In the genomic region with DNA sequence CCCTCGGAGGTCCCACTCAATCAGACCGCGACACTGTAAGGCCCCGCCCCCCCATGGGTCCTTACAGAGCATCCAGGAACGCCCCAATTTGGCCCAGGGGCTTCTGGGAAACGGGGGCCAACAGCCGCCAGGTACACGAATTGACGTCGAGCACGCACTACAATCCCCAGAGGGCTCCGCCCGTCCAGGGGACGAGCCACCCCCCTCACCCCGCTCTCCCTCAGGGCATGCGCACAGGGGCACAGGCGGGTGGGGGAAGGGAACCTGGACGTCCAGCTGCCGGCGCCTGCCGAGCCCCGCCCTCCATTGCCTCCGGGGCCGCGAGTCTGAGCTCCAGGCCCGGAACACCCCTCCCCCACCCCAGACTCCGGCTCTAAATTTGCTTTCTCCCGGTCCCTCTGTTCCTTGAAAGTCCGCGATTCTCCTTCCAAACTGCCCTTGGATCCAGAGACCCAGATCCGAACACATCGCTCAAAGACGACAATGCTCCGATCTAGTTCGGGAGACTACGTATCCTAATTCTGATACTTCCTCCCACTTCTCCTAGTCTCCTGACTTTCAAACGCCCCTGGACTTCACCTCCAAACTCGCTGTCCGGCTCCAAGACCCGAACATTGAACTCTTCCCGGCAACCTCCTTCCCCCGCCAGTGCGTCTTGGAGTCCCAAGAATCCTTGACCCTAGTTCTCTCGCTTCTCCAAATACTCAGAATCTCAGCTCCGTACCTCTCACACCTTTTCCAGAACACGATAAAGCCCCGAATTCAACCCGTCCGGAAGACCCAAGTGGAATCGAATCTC, we compare ENCODE assay signal across 8 cellular contexts. TPM values are rescaled to one million over a fixed set of nuclear protein-coding genes. Genes with fewer than 3 reads are reported as not detected.
DNase-seq lines count a peak whose midpoint lies in the region; ATAC-seq and TF ChIP-seq lines count a peak whose summit lies in the region.

No MANE protein-coding gene starts in this region.

- peak; percentile 70 for TF ChIP-seq POLR2A in transverse colon (IDR thresholded peaks at IDR 0.05)

- H2AFZ ChIP-seq in trophoblast cell (ENCODE audit: insufficient read depth, low read length, poor library complexity): peak overlapping the region; percentile 44

- H3K4ac ChIP-seq in trophoblast cell (ENCODE audit: low read depth, low read length): peak overlapping the region; percentile 97

- peak overlapping the region; percentile 89 for H2BK5ac ChIP-seq in trophoblast cell (ENCODE audit: low read depth, low read length, poor library complexity)

- peak; percentile 98 for DNase-seq in GM12864 (ENCODE audit: low read depth)
- DNase-seq in NCI-H1417 treated with DMSO at 0.1 percent for 48 hours (lab: John Stamatoyannopoulos, UW): peak; percentile 84
- DNase-seq in SW 1271 (lab: John Stamatoyannopoulos, UW): peak; percentile 95 to 96
- peak; percentile 100 for DNase-seq in adipocyte (ENCODE audit: low read depth)
- DNase-seq in cardiac septum (ENCODE audit: low spot score): peak; percentile 99
- peak; percentile 99 for DNase-seq in trophoblast cell
- peak; percentile 100 for DNase-seq in transverse colon

- H3K79me2 ChIP-seq in trophoblast cell (ENCODE audit: control insufficient read depth, insufficient read depth, low read length, poor library complexity): peaks cover 16% of the 10 kb centered on the region

- H3K4me1 ChIP-seq in adipocyte (ENCODE audit: control insufficient read depth, insufficient read depth, low read length) (peaks cover 37% of the 10 kb centered on the region), trophoblast cell (ENCODE audit: control insufficient read depth in 1 of 2, insufficient read depth in 2 of 2, low read length in 2 of 2) (peaks cover 12 to 17% of the 10 kb centered on the region in 2 experiments), transverse colon (peaks cover 9 to 41% (median 24%) of the 10 kb centered on the region in 4 donors)

- H4K12ac ChIP-seq in trophoblast cell (ENCODE audit: low read depth, low read length): peak overlapping the region; percentile 73

- intact Hi-C loops in cardiac septum (cut with DNase I) (loop anchor here (1.0 to 10.0 kb wide), 5 partner anchors 18 to 271 kb away; a partner anchor contains a TSS), transverse colon (cut with DNase I; ENCODE audit: low total_unique reads) (loop anchor here (1.0 kb wide), 1 partner anchor 18 kb away; a partner anchor contains a TSS)

- peak; percentile 70 for TF ChIP-seq EP300 in transverse colon (IDR thresholded peaks at IDR 0.05; ENCODE audit: low read depth)

- H3K4me3 ChIP-seq in GM12864 (ENCODE audit: low read depth, low read length): peak overlapping the region; percentile 98
- peak overlapping the region; percentile 100 for H3K4me3 ChIP-seq in adipocyte (ENCODE audit: low read length)
- H3K4me3 ChIP-seq in trophoblast cell (ENCODE audit: low read depth, low read length): peak overlapping the region; percentile 78
- peak overlapping the region; percentile 64 to 98 (median 70) for H3K4me3 ChIP-seq in transverse colon

- H2BK120ac ChIP-seq in trophoblast cell (ENCODE audit: insufficient read depth, low read length, poor library complexity): peak overlapping the region; percentile 83

- no CpG with 5 or more reads among the region's 50 CpGs for WGBS in trophoblast cell (ENCODE audit: extremely low coverage, insufficient coverage, insufficient read length)
- 0 to 1% methylated on average over 15 to 39 of the region's 50 CpGs for WGBS in transverse colon (ENCODE audit: low coverage in 1 of 2), 2 donors

- peaks cover 17% of the 10 kb centered on the region for H3K79me1 ChIP-seq in trophoblast cell (ENCODE audit: low read length)

- H4K91ac ChIP-seq in trophoblast cell (ENCODE audit: low read depth, low read length): peak overlapping the region; percentile 99

- H4K8ac ChIP-seq in trophoblast cell (ENCODE audit: low read depth, low read length): peak overlapping the region; percentile 81

- TF ChIP-seq CTCF in GM12864 (IDR thresholded peaks at IDR 0.05; ENCODE audit: low read depth, low read length, missing control alignments) (no peak), transverse colon (IDR thresholded peaks at IDR 0.05) (no peak)

- H3K27me3 ChIP-seq in adipocyte (replicated peaks; ENCODE audit: control insufficient read depth, insufficient read depth, low read length) (no peaks in the 10 kb centered on the region), trophoblast cell (ENCODE audit: insufficient read depth, low read length) (no peaks in the 10 kb centered on the region), transverse colon (no peaks in the 10 kb centered on the region)

- H3K4me2 ChIP-seq in trophoblast cell (ENCODE audit: low read length): peak overlapping the region; percentile 93

- H3K36me3 ChIP-seq in adipocyte (ENCODE audit: control insufficient read depth, insufficient read depth, low read length, severe bottlenecking) (peaks cover 24% of the 10 kb centered on the region), trophoblast cell (ENCODE audit: control insufficient read depth in 1 of 2, insufficient read depth in 2 of 2, low read length in 2 of 2) (peaks cover 24 to 28% of the 10 kb centered on the region in 2 experiments), transverse colon (peaks cover 0 to 21% (median 9%) of the 10 kb centered on the region in 4 donors)

- H3K9me3 ChIP-seq in adipocyte (ENCODE audit: control insufficient read depth, low read length): no peaks in the 10 kb centered on the region
- H3K9me3 ChIP-seq in trophoblast cell (ENCODE audit: insufficient read depth, low read depth, low read length): no peaks in the 10 kb centered on the region
- H3K9me3 ChIP-seq in transverse colon: no peaks in the 10 kb centered on the region

- peak overlapping the region; percentile 97 for H2AK5ac ChIP-seq in trophoblast cell (ENCODE audit: low read length)

- H3K23ac ChIP-seq in trophoblast cell (ENCODE audit: low read length): no peak overlapping the region

- peak overlapping the region; percentile 21 for H2BK12ac ChIP-seq in trophoblast cell (ENCODE audit: low read length)

- H3K27ac ChIP-seq in trophoblast cell (ENCODE audit: low read depth, low read length): peak overlapping the region; percentile 96
- peak overlapping the region; percentile 95 to 99 (median 98) for H3K27ac ChIP-seq in transverse colon

- peak overlapping the region; percentile 81 for H3K18ac ChIP-seq in trophoblast cell (ENCODE audit: low read length)

- peak; percentile 76 for ATAC-seq in HG02763 (IDR thresholded peaks at IDR 0.05; ENCODE audit: unreplicated experiment)

- H3K9ac ChIP-seq in adipocyte (ENCODE audit: low read length) (peak overlapping the region; percentile 100), trophoblast cell (ENCODE audit: low read length) (peak overlapping the region; percentile 83)

- in situ Hi-C loops in transverse colon (cut with MboI; ENCODE audit: low pct_ligation_motif_present in 1 of 4, low pct_unique_long_range_greater_than_20kb in 1 of 4, low sequenced_read_pairs in 3 of 4): no loop called here

- H3K14ac ChIP-seq in trophoblast cell (ENCODE audit: low read length): peak overlapping the region; percentile 98

RNA-seq across cellular contexts. Expression of a gene that starts 0.8 kb away (rescaled TPM):
- 33.9 TPM for total RNA-seq in cardiac septum
- 30.6 and 31.9 TPM in 2 replicates for polyA plus RNA-seq in trophoblast cell (2013)
- total RNA-seq in transverse colon: 10 to 100 TPM; 14.1 to 31.0 (median 22.2) TPM

RNA-seq across cellular contexts. Expression of a gene that starts 17.5 kb away (rescaled TPM):
- total RNA-seq in cardiac septum (16.7 TPM), transverse colon (10 to 100 TPM in 3 of 4 donors, 1 to 10 TPM in 1; 2.6 to 30.3 (median 18.4) TPM)
- 9.6 and 10.1 TPM in 2 replicates for polyA plus RNA-seq in trophoblast cell (2013)

RNA-seq across cellular contexts. Expression of a gene that starts 22.2 kb away (rescaled TPM):
- total RNA-seq in cardiac septum (81.6 TPM), transverse colon (100 to 1,000 TPM in 3 of 4 donors, 10 to 100 TPM in 1; 81.5 to 193 (median 147) TPM)
- polyA plus RNA-seq in trophoblast cell (2013): 69.2 and 70.1 TPM in 2 replicates

RNA-seq across cellular contexts. Expression of a gene that starts 23.5 kb away (rescaled TPM):
- 5.1 TPM for total RNA-seq in cardiac septum
- 0.30 and 0.33 TPM in 2 replicates for polyA plus RNA-seq in trophoblast cell (2013)
- total RNA-seq in transverse colon: 1 to 10 TPM in 2 of 4 donors, under 1 TPM in 2; under 0.01 to 1.5 (median 0.99) TPM

RNA-seq across cellular contexts. Expression of a gene that starts 30.2 kb away (rescaled TPM):
- total RNA-seq in cardiac septum (3.5 TPM), transverse colon (1 to 10 TPM; 1.5 to 5.0 (median 2.6) TPM)
- polyA plus RNA-seq in trophoblast cell (2013): 1.9 and 2.0 TPM in 2 replicates

Comparison
In these comparisons a context has a peak if more than half of its experiments do, and no peak if none do; other contexts are left out.
1. Peak in every context shown above with its lines: DNase-seq, ATAC-seq, H3K4me3 ChIP-seq and H3K27ac ChIP-seq.